ENCODE assay signal across 15 cellular contexts in the genomic region with DNA sequence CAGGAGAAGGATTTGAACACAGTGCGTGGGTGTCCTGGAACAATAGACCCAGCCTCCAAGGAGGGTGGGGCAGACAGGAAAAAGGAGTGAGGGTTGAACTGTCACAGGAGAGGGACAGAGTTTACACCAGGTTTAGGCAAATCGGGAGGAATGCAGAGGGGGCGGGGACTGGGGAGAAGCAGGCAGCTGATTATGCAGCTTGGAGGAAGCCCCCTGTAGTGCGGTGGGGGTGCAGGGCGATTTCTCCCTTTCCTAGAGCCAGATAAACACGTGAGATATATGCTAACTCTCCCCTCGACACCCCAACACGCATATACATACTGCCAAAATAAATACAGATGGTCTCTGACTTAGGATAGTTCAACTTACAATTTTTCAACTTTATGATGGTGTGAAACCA.
"Had no signal": no experiment of that assay in that cellular context is flagged by ENCODE, and none has a peak within 500 bp of the region (broad histone marks: within the 10 kb centered on the region; RNA-seq: fewer than 3 reads in every experiment).

No MANE protein-coding gene starts in this region.

- H3K4me3 ChIP-seq: lung, mucosa of descending colon, psoas muscle had no signal

- H3K36me3 Mint-ChIP-seq: naive thymus-derived CD8-positive, alpha-beta T cell; T-cell; type B pancreatic cell had no signal

- H3K4me1 Mint-ChIP-seq: activated CD4-positive, alpha-beta T cell treated with anti-CD3 and anti-CD28 coated beads, Interleukin-2, amount 10 ng/mL, durations not matched to agents 24 days and 14 days; naive thymus-derived CD8-positive, alpha-beta T cell; T-cell had no signal

- ATAC-seq: left cardiac atrium; mucosa of descending colon; naive thymus-derived CD8-positive, alpha-beta T cell; psoas muscle; sciatic nerve; T-cell had no signal

- H3K27ac ChIP-seq: psoas muscle had no signal

- H3K9me3 Mint-ChIP-seq: activated CD4-positive, alpha-beta T cell treated with anti-CD3 and anti-CD28 coated beads, Interleukin-2, amount 10 ng/mL, durations not matched to agents 24 days and 14 days; activated naive CD4-positive, alpha-beta T cell treated with anti-CD3 and anti-CD28 coated beads for 36 hours; activated T-helper 1 cell treated with anti-CD3 and anti-CD28 coated beads, Interleukin-12 subunit alpha, Interleukin-12 subunit beta, Interleukin-2, Interleukin-4 antibody, amounts not matched to agents 30 ng/mL and 10 ng/mL and 1 ng/mL, durations not matched to agents 14 hours and 24 hours and 36 hours; T-cell; type B pancreatic cell had no signal

- H3K4me1 ChIP-seq: psoas muscle had no signal

- H3K27ac Mint-ChIP-seq: activated CD4-positive, alpha-beta T cell treated with anti-CD3 and anti-CD28 coated beads, Interleukin-2, amount 10 ng/mL, durations not matched to agents 24 days and 14 days; activated naive CD4-positive, alpha-beta T cell treated with anti-CD3 and anti-CD28 coated beads for 36 hours; activated T-helper 1 cell treated with anti-CD3 and anti-CD28 coated beads, Interleukin-12 subunit alpha, Interleukin-12 subunit beta, Interleukin-2, Interleukin-4 antibody, amounts not matched to agents 30 ng/mL and 10 ng/mL and 1 ng/mL, durations not matched to agents 14 hours and 24 hours and 36 hours; naive thymus-derived CD8-positive, alpha-beta T cell; T-cell; type B pancreatic cell had no signal

- H3K9me3 ChIP-seq: mucosa of descending colon, psoas muscle had no signal

- DNase-seq: activated CD4-positive, alpha-beta T cell treated with anti-CD3 and anti-CD28 coated beads, Interleukin-2, amount 10 ng/mL, durations not matched to agents 24 days and 14 days; activated naive CD4-positive, alpha-beta T cell treated with anti-CD3 and anti-CD28 coated beads for 36 hours; foreskin melanocyte; left cardiac atrium; naive thymus-derived CD8-positive, alpha-beta T cell; occipital lobe; psoas muscle; stimulated activated CD4-positive, alpha-beta T cell treated with anti-CD3 and anti-CD28 coated beads, Interleukin-12 subunit alpha, Interleukin-12 subunit beta, amount 100 ng/mL, for 4 hours; stimulated activated naive CD4-positive, alpha-beta T cell; T-cell had no signal

- H3K4me3 Mint-ChIP-seq: activated CD4-positive, alpha-beta T cell treated with anti-CD3 and anti-CD28 coated beads, Interleukin-2, amount 10 ng/mL, durations not matched to agents 24 days and 14 days; activated naive CD4-positive, alpha-beta T cell treated with anti-CD3 and anti-CD28 coated beads for 36 hours; activated T-helper 1 cell treated with anti-CD3 and anti-CD28 coated beads, Interleukin-12 subunit alpha, Interleukin-12 subunit beta, Interleukin-2, Interleukin-4 antibody, amounts not matched to agents 30 ng/mL and 10 ng/mL and 1 ng/mL, durations not matched to agents 14 hours and 24 hours and 36 hours; naive thymus-derived CD8-positive, alpha-beta T cell; T-cell; type B pancreatic cell had no signal
